ENCODE assay signal across 1 cellular context in the genomic region with DNA sequence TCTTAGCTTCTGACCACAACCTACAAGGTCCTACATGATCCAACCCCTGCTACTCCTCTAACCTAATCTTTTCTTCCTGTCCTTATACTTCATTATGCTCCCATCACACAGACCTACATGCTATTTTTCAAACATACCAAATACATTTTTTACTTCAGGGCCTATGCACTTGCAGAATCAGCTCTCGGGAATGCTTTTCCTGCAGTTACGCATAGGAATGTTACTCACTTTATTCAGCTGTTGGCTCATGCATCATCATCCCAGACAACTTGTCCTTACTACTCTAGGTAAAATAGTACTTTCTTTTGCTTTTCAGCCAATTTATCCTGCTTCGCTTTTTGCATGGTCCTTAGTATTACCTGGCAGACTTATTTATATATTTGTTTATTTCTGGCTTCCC.
TF ChIP-seq lines count a peak whose summit lies in the region.

No MANE protein-coding gene starts in this region.

TF ChIP-seq in GM23338, 12 proteins besides CTCF, POLR2A, EP300 and RAD21 (continued from another document):
- TF ChIP-seq, protein P1, sequence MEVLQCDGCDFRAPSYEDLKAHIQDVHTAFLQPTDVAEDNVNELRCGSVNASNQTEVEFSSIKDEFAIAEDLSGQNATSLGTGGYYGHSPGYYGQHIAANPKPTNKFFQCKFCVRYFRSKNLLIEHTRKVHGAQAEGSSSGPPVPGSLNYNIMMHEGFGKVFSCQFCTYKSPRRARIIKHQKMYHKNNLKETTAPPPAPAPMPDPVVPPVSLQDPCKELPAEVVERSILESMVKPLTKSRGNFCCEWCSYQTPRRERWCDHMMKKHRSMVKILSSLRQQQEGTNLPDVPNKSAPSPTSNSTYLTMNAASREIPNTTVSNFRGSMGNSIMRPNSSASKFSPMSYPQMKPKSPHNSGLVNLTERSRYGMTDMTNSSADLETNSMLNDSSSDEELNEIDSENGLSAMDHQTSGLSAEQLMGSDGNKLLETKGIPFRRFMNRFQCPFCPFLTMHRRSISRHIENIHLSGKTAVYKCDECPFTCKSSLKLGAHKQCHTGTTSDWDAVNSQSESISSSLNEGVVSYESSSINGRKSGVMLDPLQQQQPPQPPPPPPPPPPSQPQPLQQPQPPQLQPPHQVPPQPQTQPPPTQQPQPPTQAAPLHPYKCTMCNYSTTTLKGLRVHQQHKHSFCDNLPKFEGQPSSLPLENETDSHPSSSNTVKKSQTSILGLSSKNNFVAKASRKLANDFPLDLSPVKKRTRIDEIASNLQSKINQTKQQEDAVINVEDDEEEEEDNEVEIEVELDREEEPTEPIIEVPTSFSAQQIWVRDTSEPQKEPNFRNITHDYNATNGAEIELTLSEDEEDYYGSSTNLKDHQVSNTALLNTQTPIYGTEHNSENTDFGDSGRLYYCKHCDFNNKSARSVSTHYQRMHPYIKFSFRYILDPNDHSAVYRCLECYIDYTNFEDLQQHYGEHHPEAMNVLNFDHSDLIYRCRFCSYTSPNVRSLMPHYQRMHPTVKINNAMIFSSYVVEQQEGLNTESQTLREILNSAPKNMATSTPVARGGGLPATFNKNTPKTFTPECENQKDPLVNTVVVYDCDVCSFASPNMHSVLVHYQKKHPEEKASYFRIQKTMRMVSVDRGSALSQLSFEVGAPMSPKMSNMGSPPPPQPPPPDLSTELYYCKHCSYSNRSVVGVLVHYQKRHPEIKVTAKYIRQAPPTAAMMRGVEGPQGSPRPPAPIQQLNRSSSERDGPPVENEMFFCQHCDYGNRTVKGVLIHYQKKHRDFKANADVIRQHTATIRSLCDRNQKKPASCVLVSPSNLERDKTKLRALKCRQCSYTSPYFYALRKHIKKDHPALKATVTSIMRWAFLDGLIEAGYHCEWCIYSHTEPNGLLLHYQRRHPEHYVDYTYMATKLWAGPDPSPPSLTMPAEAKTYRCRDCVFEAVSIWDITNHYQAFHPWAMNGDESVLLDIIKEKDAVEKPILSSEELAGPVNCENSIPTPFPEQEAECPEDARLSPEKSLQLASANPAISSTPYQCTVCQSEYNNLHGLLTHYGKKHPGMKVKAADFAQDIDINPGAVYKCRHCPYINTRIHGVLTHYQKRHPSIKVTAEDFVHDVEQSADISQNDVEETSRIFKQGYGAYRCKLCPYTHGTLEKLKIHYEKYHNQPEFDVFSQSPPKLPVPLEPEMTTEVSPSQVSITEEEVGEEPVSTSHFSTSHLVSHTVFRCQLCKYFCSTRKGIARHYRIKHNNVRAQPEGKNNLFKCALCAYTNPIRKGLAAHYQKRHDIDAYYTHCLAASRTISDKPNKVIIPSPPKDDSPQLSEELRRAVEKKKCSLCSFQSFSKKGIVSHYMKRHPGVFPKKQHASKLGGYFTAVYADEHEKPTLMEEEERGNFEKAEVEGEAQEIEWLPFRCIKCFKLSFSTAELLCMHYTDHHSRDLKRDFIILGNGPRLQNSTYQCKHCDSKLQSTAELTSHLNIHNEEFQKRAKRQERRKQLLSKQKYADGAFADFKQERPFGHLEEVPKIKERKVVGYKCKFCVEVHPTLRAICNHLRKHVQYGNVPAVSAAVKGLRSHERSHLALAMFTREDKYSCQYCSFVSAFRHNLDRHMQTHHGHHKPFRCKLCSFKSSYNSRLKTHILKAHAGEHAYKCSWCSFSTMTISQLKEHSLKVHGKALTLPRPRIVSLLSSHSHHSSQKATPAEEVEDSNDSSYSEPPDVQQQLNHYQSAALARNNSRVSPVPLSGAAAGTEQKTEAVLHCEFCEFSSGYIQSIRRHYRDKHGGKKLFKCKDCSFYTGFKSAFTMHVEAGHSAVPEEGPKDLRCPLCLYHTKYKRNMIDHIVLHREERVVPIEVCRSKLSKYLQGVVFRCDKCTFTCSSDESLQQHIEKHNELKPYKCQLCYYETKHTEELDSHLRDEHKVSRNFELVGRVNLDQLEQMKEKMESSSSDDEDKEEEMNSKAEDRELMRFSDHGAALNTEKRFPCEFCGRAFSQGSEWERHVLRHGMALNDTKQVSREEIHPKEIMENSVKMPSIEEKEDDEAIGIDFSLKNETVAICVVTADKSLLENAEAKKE (CRISPR knock-in tag; IDR thresholded peaks at IDR 0.05) = no peak
- no peak for TF ChIP-seq EZH2 (IDR thresholded peaks at IDR 0.05; ENCODE audit: low read depth, unreplicated experiment)
- no peak for TF ChIP-seq ZNF331 (CRISPR knock-in tag; IDR thresholded peaks at IDR 0.05; ENCODE audit: low read depth)
- TF ChIP-seq NANOG (IDR thresholded peaks at IDR 0.05; ENCODE audit: borderline replicate concordance) = no peak
